Comparison of ENCODE assay signal across 22 cellular contexts in genomic region chr5:14110196-14110595, GRCh38. TPM values are rescaled to one million over a fixed set of nuclear protein-coding genes. Genes with fewer than 3 reads are reported as not detected.
DNase-seq lines count a peak whose midpoint lies in the region; ATAC-seq, FAIRE-seq and TF ChIP-seq lines count a peak whose summit lies in the region.
"Had no signal": no experiment of that assay in that cellular context is flagged by ENCODE, and none has a peak within 500 bp of the region (broad histone marks: within the 10 kb centered on the region; RNA-seq: fewer than 3 reads in every experiment).

No MANE protein-coding gene starts in this region.

- 4% methylated on average over 4 of the region's 4 CpGs for WGBS in HepG2 (ENCODE audit: low lambda C conversion rate)

- TF ChIP-seq RAD21 in HepG2 (CRISPR knock-in tag; IDR thresholded peaks at IDR 0.05) = no peak

- no peak for TF ChIP-seq EP300 in HepG2 (IDR thresholded peaks at IDR 0.05; ENCODE audit: low read depth in 2 of 2, low read length in 2 of 2)
- TF ChIP-seq EP300 in HepG2 (CRISPR knock-in tag; IDR thresholded peaks at IDR 0.05; ENCODE audit: borderline replicate concordance) = no peak

- FAIRE-seq in keratinocyte (lab: Jason Lieb, UNC) (no peak), HepG2 (lab: Jason Lieb, UNC) (no peak)
- FAIRE-seq: D721Med had no signal

- no peaks in the 10 kb centered on the region for H3K79me2 ChIP-seq in keratinocyte (ENCODE audit: control insufficient read depth, insufficient read depth, low read length)
- H3K79me2 ChIP-seq in HepG2 (ENCODE audit: insufficient read depth, low read length) = no peaks in the 10 kb centered on the region

- H3K4me3 Mint-ChIP-seq in type B pancreatic cell = no peak overlapping the region
- H3K4me3 Mint-ChIP-seq: activated B cell treated with CpG ODN at 0.5 μM for 24 hours; activated naive CD8-positive, alpha-beta T cell; naive B cell had no signal

- H3K27me3 ChIP-seq in AG04450 (ENCODE audit: control insufficient read depth, insufficient read depth, low read length) (no peaks in the 10 kb centered on the region), keratinocyte (ENCODE audit: control insufficient read depth, extremely low read depth, insufficient read depth, low read length) (no peaks in the 10 kb centered on the region), HepG2 (ENCODE audit: control insufficient read depth in 1 of 2, insufficient read depth in 2 of 2, low read length in 2 of 2) (peaks cover 0 to 3% of the 10 kb centered on the region in 2 experiments; a peak in 1 of 5 replicates)
- H3K27me3 ChIP-seq: body of pancreas had no signal

- BruUV-seq in HepG2 (replicated peaks; lab: Mats Ljungman, UMichigan) = no TSS peak

- no peak for ATAC-seq in HepG2
- ATAC-seq: body of pancreas; stimulated activated effector memory CD8-positive, alpha-beta T cell treated with anti-CD3 and anti-CD28 coated beads, Interleukin-12 subunit alpha, Interleukin-12 subunit beta, amount 100 ng/mL, for 72 hours had no signal

- H2AFZ ChIP-seq in keratinocyte (ENCODE audit: control insufficient read depth, low read length) (no peak overlapping the region), HepG2 (ENCODE audit: low read length) (no peak overlapping the region)

- DNase-seq in AG04450 (ENCODE audit: low read depth, low spot score) (no peak), NCI-H226 (peak; percentile 37), choroid plexus epithelial cell (ENCODE audit: low read depth) (peak; percentile 45), keratinocyte (ENCODE audit: low read depth, low spot score) (no peak), HepG2 (ENCODE audit: low spot score) (no peak), type B pancreatic cell (ENCODE audit: extremely low spot score, unreplicated experiment) (no peak), G401 (ENCODE audit: low spot score) (no peak), Ammon's horn (ENCODE audit: low spot score) (no peak)
- DNase-seq: activated B cell treated with CpG ODN at 0.5 μM for 24 hours; activated CD8-positive, alpha-beta memory T cell treated with anti-CD3 and anti-CD28 coated beads, Interleukin-2, amount 50 U/mL, for 4 hours; body of pancreas; glutamatergic neuron; naive B cell; NCI-H1105 treated with DMSO at 0.1 percent for 48 hours; NCI-H2029; retina; Right ventricle myocardium superior; stimulated activated CD4-positive, alpha-beta T cell treated with anti-CD3 and anti-CD28 coated beads, Interleukin-2, amount 100 ng/mL, for 48 hours; substantia nigra had no signal

- H3K9me3 ChIP-seq in AG04450 (ENCODE audit: control insufficient read depth, insufficient read depth, low read length) (peaks cover 6% of the 10 kb centered on the region; the same call in 1 of the 2 replicates), keratinocyte (ENCODE audit: control insufficient read depth, low read depth, low read length) (peaks cover 2% of the 10 kb centered on the region), HepG2 (ENCODE audit: low read length) (no peaks in the 10 kb centered on the region)
- H3K9me3 ChIP-seq: body of pancreas had no signal

- CTCF ChIA-PET in AG04450 (lab: Charles Lee) (interaction anchor here (0.6 kb wide), 1 partner anchor 540 kb away, joined by 3 read pairs; no protein-coding TSS in a partner anchor), HepG2 (lab: Yijun Ruan, JAX; ENCODE audit: low intra/inter-chr PET ratio, low total read pairs) (no interaction called here)

- H3K36me3 ChIP-seq in keratinocyte (ENCODE audit: control insufficient read depth in 2 of 2, extremely low read depth in 1 of 2, insufficient read depth in 2 of 2, low read length in 2 of 2) (no peaks in the 10 kb centered on the region), HepG2 (replicated peaks in 1 of 2; ENCODE audit: control insufficient read depth in 1 of 2, insufficient read depth in 2 of 2, low read length in 2 of 2) (no peaks in the 10 kb centered on the region)

- H3K9ac ChIP-seq in keratinocyte (ENCODE audit: control insufficient read depth, extremely low read depth, insufficient read depth, low read length) = no peak overlapping the region
- H3K9ac ChIP-seq in HepG2 (ENCODE audit: insufficient read depth, low read depth, low read length) = no peak overlapping the region

- no peak overlapping the region for H3K4me2 ChIP-seq in keratinocyte (ENCODE audit: control insufficient read depth, extremely low read depth, insufficient read depth, low read depth, low read length)
- no peak overlapping the region for H3K4me2 ChIP-seq in HepG2 (ENCODE audit: low read depth, low read length)

- intact Hi-C loops in HepG2 (cut with micrococcal nuclease; ENCODE audit: unreplicated experiment) = no loop called here

- in situ Hi-C loops in HepG2 (cut with HindIII; ENCODE audit: extremely low pct_ligation_motif_present, low pct_unique_long_range_greater_than_20kb) = no loop called here
- in situ Hi-C loops in G401 (cut with HindIII; ENCODE audit: low sequenced_read_pairs) = no loop called here

- H3K27me3 Mint-ChIP-seq in type B pancreatic cell = peaks cover 5% of the 10 kb centered on the region

- no peaks in the 10 kb centered on the region for H3K9me1 ChIP-seq in keratinocyte (ENCODE audit: control insufficient read depth, extremely low read depth, insufficient read depth, low read length)

- no peaks in the 10 kb centered on the region for H3K36me3 Mint-ChIP-seq in type B pancreatic cell
- H3K36me3 Mint-ChIP-seq: activated naive CD8-positive, alpha-beta T cell; naive B cell; stimulated activated effector memory CD8-positive, alpha-beta T cell treated with anti-CD3 and anti-CD28 coated beads, Interleukin-12 subunit alpha, Interleukin-12 subunit beta, amount 100 ng/mL, for 72 hours had no signal

- no peaks in the 10 kb centered on the region for H3K9me3 Mint-ChIP-seq in type B pancreatic cell
- H3K9me3 Mint-ChIP-seq: activated B cell treated with CpG ODN at 0.5 μM for 24 hours, naive B cell had no signal

- H3K4me1 ChIP-seq in keratinocyte (ENCODE audit: control insufficient read depth, extremely low read depth, insufficient read depth, low read length) = peaks cover 42% of the 10 kb centered on the region
- peaks cover 27% of the 10 kb centered on the region for H3K4me1 ChIP-seq in HepG2 (ENCODE audit: insufficient read depth, low read length)

- TF ChIP-seq CTCF in AG04450 (IDR thresholded peaks at IDR 0.05; ENCODE audit: low read depth, low read length) (no peak), choroid plexus epithelial cell (conservative IDR thresholded peaks at IDR 0.05; ENCODE audit: low read depth, low read length) (no peak), keratinocyte (optimal IDR thresholded peaks at IDR 0.05 in 1 of 3, IDR thresholded peaks at IDR 0.05 in 1 of 3, conservative IDR thresholded peaks at IDR 0.05 in 1 of 3; ENCODE audit: extremely low read depth in 1 of 3, insufficient read depth in 2 of 3, low read length in 3 of 3) (no peak), HepG2 (CRISPR knock-in tag; IDR thresholded peaks at IDR 0.05) (no peak), type B pancreatic cell (conservative IDR thresholded peaks at IDR 0.05) (no peak)

- peaks cover 11% of the 10 kb centered on the region for H3K4me1 Mint-ChIP-seq in type B pancreatic cell (ENCODE audit: unreplicated experiment)

- H3K4me3 ChIP-seq in AG04450 (ENCODE audit: low read depth, low read length) (no peak overlapping the region), choroid plexus epithelial cell (ENCODE audit: low read depth, low read length) (no peak overlapping the region), keratinocyte (ENCODE audit: control insufficient read depth in 2 of 3, extremely low read depth in 1 of 3, insufficient read depth in 2 of 3, low read depth in 1 of 3, low read length in 3 of 3) (no peak overlapping the region), HepG2 (replicated peaks in 1 of 3; ENCODE audit: insufficient read depth in 1 of 3, low read depth in 2 of 3, low read length in 3 of 3) (no peak overlapping the region)
- H3K4me3 ChIP-seq: body of pancreas had no signal

- H3K27ac Mint-ChIP-seq in type B pancreatic cell = no peak overlapping the region
- H3K27ac Mint-ChIP-seq: activated B cell treated with CpG ODN at 0.5 μM for 24 hours; activated naive CD8-positive, alpha-beta T cell; naive B cell; stimulated activated effector memory CD8-positive, alpha-beta T cell treated with anti-CD3 and anti-CD28 coated beads, Interleukin-12 subunit alpha, Interleukin-12 subunit beta, amount 100 ng/mL, for 72 hours had no signal

- no peaks in the 10 kb centered on the region for H4K20me1 ChIP-seq in keratinocyte (ENCODE audit: control insufficient read depth, extremely low read depth, insufficient read depth, low read length)
- H4K20me1 ChIP-seq in HepG2 (ENCODE audit: insufficient read depth, low read length) = no peaks in the 10 kb centered on the region

- POLR2A ChIA-PET in AG04450 (lab: Yijun Ruan, JAX) = interaction anchor here (0.7 to 1.0 kb wide), 2 partner anchors 47 to 116 kb away, joined by 3 to 9 read pairs; no protein-coding TSS in a partner anchor
- POLR2A ChIA-PET in HepG2 (lab: Yijun Ruan, JAX) = no interaction called here

- dilution Hi-C loops in keratinocyte (cut with MboI; ENCODE audit: extremely low pct_ligation_motif_present, low sequenced_read_pairs) = no loop called here

- no peak for TF ChIP-seq POLR2A in HepG2 (IDR thresholded peaks at IDR 0.05; ENCODE audit: insufficient read depth in 1 of 2, low read depth in 2 of 2, low read length in 2 of 2)

- H3K27ac ChIP-seq in AG04450 (ENCODE audit: low read depth, low read length) (peak overlapping the region; percentile 68), keratinocyte (ENCODE audit: control insufficient read depth, insufficient read depth, low read length) (peak overlapping the region; percentile 22), HepG2 (ENCODE audit: extremely low read length, insufficient read depth, low read length) (no peak overlapping the region)
- H3K27ac ChIP-seq: body of pancreas had no signal

RNA-seq across cellular contexts. Expression of gene TRIO, which starts 32.9 kb away (rescaled TPM):
- polyA plus RNA-seq in AG04450 (2011; rRNA removed) (268 TPM in 2 replicates), keratinocyte (56.6 to 72.1 TPM (median 57.2 TPM) in 3 replicates), HepG2 (2011; rRNA removed) (45.9 and 54.9 TPM in 2 replicates)
- polyA minus RNA-seq in AG04450 (2011; rRNA and poly(A)+ RNA removed) = 933 and 1,222 TPM in 2 replicates
- 54.4 TPM for polyA plus RNA-seq in keratinocyte (2011; ENCODE audit: low read depth)
- 42.3 and 46.0 TPM in 2 replicates for polyA plus RNA-seq in keratinocyte (2011; cell fraction: cytosol; rRNA removed)
- 227 and 249 TPM in 2 replicates for polyA plus RNA-seq in keratinocyte (2011; cell fraction: nucleus; rRNA removed)
- 33.9 and 54.9 TPM in 2 replicates for polyA plus RNA-seq in keratinocyte (2012; ENCODE audit: low replicate concordance)
- polyA minus RNA-seq in keratinocyte = 358 to 455 TPM (median 446 TPM) in 3 replicates
- polyA minus RNA-seq in keratinocyte (2011; cell fraction: cytosol; rRNA and poly(A)+ RNA removed) = 73.3 TPM
- polyA minus RNA-seq in keratinocyte (2011; cell fraction: nucleus; rRNA and poly(A)+ RNA removed) = 348 and 654 TPM in 2 replicates
- total RNA-seq in HepG2 (2016; rRNA removed; fragmentation: Illumina TruSeq; extraction: Trizol) (40.1 and 45.2 TPM in 2 replicates), type B pancreatic cell (ENCODE audit: low replicate concordance) (61.9 and 145 TPM in 2 replicates)
- total RNA-seq in HepG2 (2016; cell fraction: cytosol; rRNA removed; fragmentation: Illumina TruSeq; extraction: Trizol; ENCODE audit: low read depth) = 21.2 and 24.0 TPM in 2 replicates
- total RNA-seq in HepG2 (2016; cell fraction: insoluble cytoplasmic fraction; rRNA removed; fragmentation: Illumina TruSeq; extraction: Trizol) = 33.5 and 38.3 TPM in 2 replicates
- 21.6 and 23.8 TPM in 2 replicates for total RNA-seq in HepG2 (2016; cell fraction: membrane; rRNA removed; fragmentation: Illumina TruSeq; extraction: Trizol)
- 110 and 124 TPM in 2 replicates for total RNA-seq in HepG2 (2016; cell fraction: nucleus; rRNA removed; fragmentation: Illumina TruSeq; extraction: Trizol)
- polyA plus RNA-seq in HepG2 (2011; cell fraction: cytosol; rRNA removed) = 21.6 and 26.5 TPM in 2 replicates
- polyA plus RNA-seq in HepG2 (2011; cell fraction: nucleus; rRNA removed) = 164 and 205 TPM in 2 replicates
- 38.4 and 43.8 TPM in 2 replicates for polyA plus RNA-seq in HepG2 (2012)
- 0.63 and 1.0 TPM in 2 replicates for polyA plus RNA-seq in HepG2 (2016; cell fraction: cytosol; fragmentation: Illumina TruSeq; extraction: Trizol; ENCODE audit: low read depth)
- polyA plus RNA-seq in HepG2 (2016; cell fraction: insoluble cytoplasmic fraction; fragmentation: Illumina TruSeq; extraction: Trizol; ENCODE audit: low read depth) = 11.0 and 18.7 TPM in 2 replicates
- polyA plus RNA-seq in HepG2 (2016; cell fraction: membrane; fragmentation: Illumina TruSeq; extraction: Trizol; ENCODE audit: low read depth) = 2.1 and 2.3 TPM in 2 replicates
- 112 and 131 TPM in 2 replicates for polyA plus RNA-seq in HepG2 (2016; cell fraction: nucleus; fragmentation: Illumina TruSeq; extraction: Trizol; ENCODE audit: insufficient read depth, low read depth)
- 240 and 302 TPM in 2 replicates for polyA minus RNA-seq in HepG2 (2011; rRNA and poly(A)+ RNA removed; ENCODE audit: low replicate concordance)
- 39.7 and 40.6 TPM in 2 replicates for polyA minus RNA-seq in HepG2 (2011; cell fraction: cytosol; rRNA and poly(A)+ RNA removed)
- polyA minus RNA-seq in HepG2 (2011; cell fraction: nucleus; rRNA and poly(A)+ RNA removed) = 318 and 321 TPM in 2 replicates
- total RNA-seq in G401 (2014; rRNA removed; shearing (Covaris generic)) = 42.1 and 50.0 TPM in 2 replicates

Comparison
In these comparisons a context has a peak if more than half of its experiments do, and no peak if none do; other contexts are left out.
1. DNase-seq: peak in NCI-H226 (single experiment) and choroid plexus epithelial cell (single experiment); none in AG04450 (single experiment), keratinocyte (single experiment), HepG2 (single experiment), type B pancreatic cell (single experiment), G401 (single experiment) and Ammon's horn (single experiment).